22 cellular contexts compared by ENCODE assay signal in the genomic region with DNA sequence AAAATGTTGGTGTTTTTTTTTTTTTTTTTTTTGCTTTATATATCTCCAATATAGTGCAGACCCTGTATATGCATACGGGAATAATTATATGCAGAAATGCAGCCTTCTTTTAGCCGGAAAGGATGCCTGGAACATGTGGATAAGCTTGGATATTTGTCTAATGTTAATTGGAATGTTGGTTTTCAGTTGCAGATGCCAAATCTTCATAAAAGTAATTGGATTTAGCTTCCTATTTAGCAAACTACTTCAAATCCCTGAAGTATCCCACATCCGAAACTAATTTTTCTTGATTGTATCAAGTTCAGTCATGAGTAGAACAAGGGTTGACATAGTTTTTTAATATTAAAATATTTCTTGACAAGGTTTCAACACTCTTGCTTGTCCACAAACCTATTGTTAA.
DNase-seq lines count a peak whose midpoint lies in the region; ATAC-seq, FAIRE-seq and TF ChIP-seq lines count a peak whose summit lies in the region.
"Had no signal": no experiment of that assay in that cellular context is flagged by ENCODE, and none has a peak within 500 bp of the region (broad histone marks: within the 10 kb centered on the region; RNA-seq: fewer than 3 reads in every experiment).

No MANE protein-coding gene starts in this region.

- peaks cover 33% of the 10 kb centered on the region for H3K36me3 Mint-ChIP-seq in nephron progenitor cell (ENCODE audit: low read depth)
- no peaks in the 10 kb centered on the region for H3K36me3 Mint-ChIP-seq in activated CD4-positive, alpha-beta memory T cell treated with anti-CD3 and anti-CD28 coated beads, Interleukin-2, amount 10 ng/mL, durations not matched to agents 7 days and 5 days (ENCODE audit: low read depth)

- H2AFZ ChIP-seq in SK-N-SH (ENCODE audit: low read depth) (no peak overlapping the region), endothelial cell of umbilical vein (ENCODE audit: low read depth, low read length) (no peak overlapping the region)
- H2AFZ ChIP-seq: GM23248 had no signal

- H3K9me2 ChIP-seq in SK-N-SH = no peaks in the 10 kb centered on the region

- H3K9me3 ChIP-seq in SK-N-SH = no peaks in the 10 kb centered on the region
- H3K9me3 ChIP-seq in endothelial cell of umbilical vein (replicated peaks; ENCODE audit: control insufficient read depth, insufficient read depth, low read length) = no peaks in the 10 kb centered on the region

- no peak for DNase-seq in SK-N-SH
- DNase-seq in endothelial cell of umbilical vein (ENCODE audit: low read depth, low spot score) = no peak
- no peak for DNase-seq in nephron progenitor cell
- no peak for DNase-seq in GM10266 (ENCODE audit: extremely low spot score)
- DNase-seq in activated CD4-positive, alpha-beta memory T cell treated with anti-CD3 and anti-CD28 coated beads, Interleukin-2, amount 10 ng/mL, durations not matched to agents 7 days and 5 days = no peak
- DNase-seq: ACHN; C1 segment of cervical spinal cord; Calu3; CD4-positive, alpha-beta memory T cell; COR-L47; DMS53; DMS79 treated with DMSO at 0.1 percent for 48 hours; GF-D8; GM23248; H7; HCEC 1CT had no signal

- WGBS in SK-N-SH (ENCODE audit: low lambda C conversion rate) = 52% methylated on average over 3 of the region's 3 CpGs

- H3K4me2 ChIP-seq in SK-N-SH (no peak overlapping the region), endothelial cell of umbilical vein (ENCODE audit: insufficient read depth, low read length) (no peak overlapping the region)

- H3K9ac ChIP-seq in SK-N-SH (no peak overlapping the region), endothelial cell of umbilical vein (replicated peaks; ENCODE audit: extremely low read depth, insufficient read depth, low read length) (no peak overlapping the region)
- H3K9ac ChIP-seq: GM23248 had no signal

- no peaks in the 10 kb centered on the region for H3K27me3 Mint-ChIP-seq in nephron progenitor cell (ENCODE audit: low read depth, poor library complexity)
- no peaks in the 10 kb centered on the region for H3K27me3 Mint-ChIP-seq in activated CD4-positive, alpha-beta memory T cell treated with anti-CD3 and anti-CD28 coated beads, Interleukin-2, amount 10 ng/mL, durations not matched to agents 7 days and 5 days
- H3K27me3 Mint-ChIP-seq: CD4-positive, alpha-beta memory T cell had no signal

- POLR2A ChIA-PET in SK-N-SH (lab: Yijun Ruan, JAX) (no interaction called here), endothelial cell of umbilical vein (lab: Charles Lee) (no interaction called here)
- POLR2A ChIA-PET in activated CD4-positive, alpha-beta memory T cell treated with anti-CD3 and anti-CD28 coated beads, Interleukin-2, amount 10 ng/mL, durations not matched to agents 7 days and 5 days (lab: Charles Lee) = no interaction called here

- dilution Hi-C loops in endothelial cell of umbilical vein (cut with MboI; ENCODE audit: extremely low pct_ligation_motif_present, low sequenced_read_pairs) = no loop called here

- peak; percentile 35 for FAIRE-seq in endothelial cell of umbilical vein (lab: Jason Lieb, UNC)
- FAIRE-seq: A204.1, GM12892, H1 had no signal

- TF ChIP-seq RAD21 in SK-N-SH (IDR thresholded peaks at IDR 0.05; ENCODE audit: low read length) = no peak

- ATAC-seq in SK-N-SH treated with all-trans-retinoic acid at 6 μM for 48 hours (no peak), HG02642 (IDR thresholded peaks at IDR 0.05; ENCODE audit: poor library complexity, unreplicated experiment) (no peak)

- no peak for TF ChIP-seq POLR2A in endothelial cell of umbilical vein (IDR thresholded peaks at IDR 0.05; ENCODE audit: low read depth, low read length)

- no peaks in the 10 kb centered on the region for H3K27me3 ChIP-seq in SK-N-SH (ENCODE audit: insufficient read depth)
- H3K27me3 ChIP-seq in endothelial cell of umbilical vein (ENCODE audit: control insufficient read depth in 2 of 2, insufficient read depth in 2 of 2, low read length in 2 of 2) = no peaks in the 10 kb centered on the region

- H3K4me1 ChIP-seq in SK-N-SH (ENCODE audit: control insufficient read depth in 1 of 2, insufficient read depth in 2 of 2, low read depth in 1 of 2, low read length in 1 of 2) (no peaks in the 10 kb centered on the region), endothelial cell of umbilical vein (ENCODE audit: control insufficient read depth, extremely low read depth, insufficient read depth, low read length) (no peaks in the 10 kb centered on the region)

- no peak overlapping the region for H3K4me3 Mint-ChIP-seq in nephron progenitor cell
- H3K4me3 Mint-ChIP-seq in activated CD4-positive, alpha-beta memory T cell treated with anti-CD3 and anti-CD28 coated beads, Interleukin-2, amount 10 ng/mL, durations not matched to agents 7 days and 5 days = no peak overlapping the region
- H3K4me3 Mint-ChIP-seq: CD4-positive, alpha-beta memory T cell had no signal

- H3K27ac Mint-ChIP-seq in nephron progenitor cell = peak overlapping the region; percentile 13
- no peak overlapping the region for H3K27ac Mint-ChIP-seq in activated CD4-positive, alpha-beta memory T cell treated with anti-CD3 and anti-CD28 coated beads, Interleukin-2, amount 10 ng/mL, durations not matched to agents 7 days and 5 days
- H3K27ac Mint-ChIP-seq: CD4-positive, alpha-beta memory T cell had no signal

- H3K36me3 ChIP-seq in SK-N-SH (replicated peaks in 1 of 2; ENCODE audit: control insufficient read depth in 1 of 2, insufficient read depth in 2 of 2, low read length in 1 of 2) = peaks cover 0 to 5% of the 10 kb centered on the region in 2 experiments
- no peaks in the 10 kb centered on the region for H3K36me3 ChIP-seq in endothelial cell of umbilical vein (ENCODE audit: control insufficient read depth in 2 of 2, extremely low read depth in 1 of 2, insufficient read depth in 2 of 2, low read length in 2 of 2)

- H3K79me2 ChIP-seq in SK-N-SH (ENCODE audit: insufficient read depth) (no peaks in the 10 kb centered on the region), endothelial cell of umbilical vein (ENCODE audit: control insufficient read depth, insufficient read depth, low read length) (no peaks in the 10 kb centered on the region)

- no peaks in the 10 kb centered on the region for H4K20me1 ChIP-seq in SK-N-SH (ENCODE audit: insufficient read depth)
- no peaks in the 10 kb centered on the region for H4K20me1 ChIP-seq in endothelial cell of umbilical vein (replicated peaks; ENCODE audit: control insufficient read depth, extremely low read depth, insufficient read depth, low read length)

- intact Hi-C loops in endothelial cell of umbilical vein (cut with micrococcal nuclease) = no loop called here

- peaks cover 40% of the 10 kb centered on the region for H3K9me3 Mint-ChIP-seq in nephron progenitor cell
- peaks cover 10% of the 10 kb centered on the region for H3K9me3 Mint-ChIP-seq in activated CD4-positive, alpha-beta memory T cell treated with anti-CD3 and anti-CD28 coated beads, Interleukin-2, amount 10 ng/mL, durations not matched to agents 7 days and 5 days

- no peaks in the 10 kb centered on the region for H3F3A ChIP-seq in SK-N-SH (replicated peaks; ENCODE audit: insufficient read depth)

- CTCF ChIA-PET in SK-N-SH (lab: Yijun Ruan, JAX) (interaction anchor here (0.9 to 1.2 kb wide), 2 partner anchors 13 to 200 kb away, joined by 3 read pairs; no protein-coding TSS in a partner anchor), endothelial cell of umbilical vein (lab: Charles Lee) (interaction anchor here (1.5 to 2.4 kb wide), 2 partner anchors 12 to 44 kb away, joined by 3 to 9 read pairs; no protein-coding TSS in a partner anchor)
- CTCF ChIA-PET in activated CD4-positive, alpha-beta memory T cell treated with anti-CD3 and anti-CD28 coated beads, Interleukin-2, amount 10 ng/mL, durations not matched to agents 7 days and 5 days (lab: Charles Lee) = interaction anchor here (1.2 kb wide), 1 partner anchor 13 kb away, joined by 4 read pairs; no protein-coding TSS in a partner anchor

- H3K4me3 ChIP-seq in SK-N-SH (ENCODE audit: low read depth in 2 of 2, low read length in 1 of 2) (no peak overlapping the region), endothelial cell of umbilical vein (replicated peaks in 1 of 3; ENCODE audit: insufficient read depth in 1 of 3, low read depth in 1 of 3, low read length in 3 of 3) (no peak overlapping the region)
- H3K4me3 ChIP-seq: GM23248 had no signal

- TF ChIP-seq EP300 in SK-N-SH (IDR thresholded peaks at IDR 0.05; ENCODE audit: borderline replicate concordance in 1 of 2, low read depth in 1 of 2, low read length in 1 of 2) = no peak

- BruUV-seq in endothelial cell of umbilical vein (replicated peaks; lab: Mats Ljungman, UMichigan) = no TSS peak

- no peak for TF ChIP-seq CTCF in SK-N-SH (IDR thresholded peaks at IDR 0.05)
- TF ChIP-seq CTCF in endothelial cell of umbilical vein (IDR thresholded peaks at IDR 0.05; ENCODE audit: extremely low read depth in 1 of 2, insufficient read depth in 1 of 2, low read depth in 1 of 2, low read length in 2 of 2) = no peak
- no peak for TF ChIP-seq CTCF in nephron progenitor cell (IDR thresholded peaks at IDR 0.05)
- no peak for TF ChIP-seq CTCF in GM10266 (IDR thresholded peaks at IDR 0.05; ENCODE audit: control insufficient read depth, insufficient read depth, low read depth, missing control alignments)

- H3K4me1 Mint-ChIP-seq in nephron progenitor cell = no peaks in the 10 kb centered on the region
- H3K4me1 Mint-ChIP-seq in activated CD4-positive, alpha-beta memory T cell treated with anti-CD3 and anti-CD28 coated beads, Interleukin-2, amount 10 ng/mL, durations not matched to agents 7 days and 5 days = no peaks in the 10 kb centered on the region

- no peaks in the 10 kb centered on the region for H3K9me1 ChIP-seq in endothelial cell of umbilical vein (replicated peaks; ENCODE audit: control insufficient read depth, extremely low read depth, insufficient read depth, low read length)

- H3K27ac ChIP-seq in SK-N-SH (ENCODE audit: low read depth in 2 of 2, low read length in 1 of 2) (no peak overlapping the region), endothelial cell of umbilical vein (ENCODE audit: insufficient read depth, low read depth, low read length) (no peak overlapping the region)
- H3K27ac ChIP-seq: 22Rv1, GM23248 had no signal

TF ChIP-seq in SK-N-SH treated with all-trans-retinoic acid at 6 μM for 48 hours, 23 proteins besides CTCF, POLR2A, EP300 and RAD21 (continues in another document):
- no peak for TF ChIP-seq ZNF70 (CRISPR knock-in tag; IDR thresholded peaks at IDR 0.05)

TF ChIP-seq in endothelial cell of umbilical vein, 7 proteins besides CTCF, POLR2A, EP300 and RAD21 (continues in another document):
- no peak for TF ChIP-seq JUN (IDR thresholded peaks at IDR 0.05; ENCODE audit: borderline replicate concordance, insufficient read depth, insufficient read length, low read depth)
- TF ChIP-seq, protein P1, sequence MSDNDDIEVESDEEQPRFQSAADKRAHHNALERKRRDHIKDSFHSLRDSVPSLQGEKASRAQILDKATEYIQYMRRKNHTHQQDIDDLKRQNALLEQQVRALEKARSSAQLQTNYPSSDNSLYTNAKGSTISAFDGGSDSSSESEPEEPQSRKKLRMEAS (IDR thresholded peaks at IDR 0.05; ENCODE audit: insufficient read depth, insufficient read length) = no peak
- no peak for TF ChIP-seq EZH2 (IDR thresholded peaks at IDR 0.05; ENCODE audit: borderline replicate concordance, low read depth, low read length, severe bottlenecking)
- TF ChIP-seq MYC (IDR thresholded peaks at IDR 0.05; ENCODE audit: low read depth, low read length) = no peak
- no peak for TF ChIP-seq FOS (IDR thresholded peaks at IDR 0.05; ENCODE audit: borderline replicate concordance, insufficient read depth, low read length)
- no peak for TF ChIP-seq GATA2 (IDR thresholded peaks at IDR 0.05; ENCODE audit: insufficient read depth, insufficient read length, low read depth, low read length)
